Comparison of ENCODE assay signal across 8 cellular contexts in genomic region chr2:10329880-10330699, GRCh38. TPM values are rescaled to one million over a fixed set of nuclear protein-coding genes. Genes with fewer than 3 reads are reported as not detected.
DNase-seq lines count a peak whose midpoint lies in the region; ATAC-seq and TF ChIP-seq lines count a peak whose summit lies in the region.

No MANE protein-coding gene starts in this region.

- TF ChIP-seq POLR2A in transverse colon (IDR thresholded peaks at IDR 0.05): no peak

- in situ Hi-C loops in transverse colon (cut with MboI; ENCODE audit: low pct_ligation_motif_present in 1 of 4, low pct_unique_long_range_greater_than_20kb in 1 of 4, low sequenced_read_pairs in 3 of 4): no loop called here

- peak overlapping the region; percentile 47 to 70 (median 66) for H3K27ac ChIP-seq in transverse colon

- H3K9me3 ChIP-seq in transverse colon: no peaks in the 10 kb centered on the region

- H3K36me3 Mint-ChIP-seq in activated T-helper 1 cell treated with anti-CD3 and anti-CD28 coated beads, Interleukin-12 subunit alpha, Interleukin-12 subunit beta, Interleukin-2, Interleukin-4 antibody, amounts not matched to agents 30 ng/mL and 10 ng/mL and 1 ng/mL, durations not matched to agents 14 hours and 24 hours and 36 hours (ENCODE audit: low read depth): peaks cover 2% of the 10 kb centered on the region

- no peak for TF ChIP-seq CTCF in transverse colon (IDR thresholded peaks at IDR 0.05)

- H3K27me3 ChIP-seq in transverse colon: no peaks in the 10 kb centered on the region

- peak overlapping the region; percentile 86 for H3K4me3 Mint-ChIP-seq in activated T-helper 1 cell treated with anti-CD3 and anti-CD28 coated beads, Interleukin-12 subunit alpha, Interleukin-12 subunit beta, Interleukin-2, Interleukin-4 antibody, amounts not matched to agents 30 ng/mL and 10 ng/mL and 1 ng/mL, durations not matched to agents 14 hours and 24 hours and 36 hours

- H3K4me1 Mint-ChIP-seq in activated T-helper 1 cell treated with anti-CD3 and anti-CD28 coated beads, Interleukin-12 subunit alpha, Interleukin-12 subunit beta, Interleukin-2, Interleukin-4 antibody, amounts not matched to agents 30 ng/mL and 10 ng/mL and 1 ng/mL, durations not matched to agents 14 hours and 24 hours and 36 hours (ENCODE audit: low read depth): peaks cover 67% of the 10 kb centered on the region

- no peaks in the 10 kb centered on the region for H3K27me3 Mint-ChIP-seq in activated T-helper 1 cell treated with anti-CD3 and anti-CD28 coated beads, Interleukin-12 subunit alpha, Interleukin-12 subunit beta, Interleukin-2, Interleukin-4 antibody, amounts not matched to agents 30 ng/mL and 10 ng/mL and 1 ng/mL, durations not matched to agents 14 hours and 24 hours and 36 hours (ENCODE audit: insufficient read depth)

- H3K27ac Mint-ChIP-seq in activated T-helper 1 cell treated with anti-CD3 and anti-CD28 coated beads, Interleukin-12 subunit alpha, Interleukin-12 subunit beta, Interleukin-2, Interleukin-4 antibody, amounts not matched to agents 30 ng/mL and 10 ng/mL and 1 ng/mL, durations not matched to agents 14 hours and 24 hours and 36 hours: peak overlapping the region; percentile 95

- H3K36me3 ChIP-seq in transverse colon: peaks cover 0 to 2% (median 0%) of the 10 kb centered on the region in 4 donors

- no peak for TF ChIP-seq EP300 in transverse colon (IDR thresholded peaks at IDR 0.05; ENCODE audit: low read depth)

- intact Hi-C loops in activated T-helper 1 cell treated with anti-CD3 and anti-CD28 coated beads, Interleukin-12 subunit alpha, Interleukin-12 subunit beta, Interleukin-2, Interleukin-4 antibody, amounts not matched to agents 30 ng/mL and 10 ng/mL and 1 ng/mL, durations not matched to agents 14 hours and 24 hours and 36 hours (cut with micrococcal nuclease): loop anchor here (2.0 kb wide), 2 partner anchors 119 to 205 kb away; partner anchors contain the start of gene ODC1
- intact Hi-C loops in left colon (cut with DNase I, micrococcal nuclease) (no loop called here), transverse colon (cut with DNase I; ENCODE audit: low total_unique reads) (no loop called here)

- WGBS in transverse colon (ENCODE audit: low coverage in 1 of 2), 2 donors: 63 to 79% methylated on average over 6 to 21 of the region's 21 CpGs

- peak; percentile 39 for DNase-seq in activated gamma-delta T cell treated with Interleukin-2 at 50 U/mL for 16 hours
- no peak for DNase-seq in activated gamma-delta T cell (lab: John Stamatoyannopoulos, UW)
- DNase-seq in activated T-helper 1 cell treated with anti-CD3 and anti-CD28 coated beads, Interleukin-12 subunit alpha, Interleukin-12 subunit beta, Interleukin-2, Interleukin-4 antibody, amounts not matched to agents 30 ng/mL and 10 ng/mL and 1 ng/mL, durations not matched to agents 14 hours and 24 hours and 36 hours (ENCODE audit: low spot score): peak; percentile 11
- peak in 1 of 2 donors; percentile 20 for DNase-seq in left colon
- no peak for DNase-seq in transverse colon
- DNase-seq in NCI-H2029 treated with DMSO at 0.1 percent for 48 hours (lab: John Stamatoyannopoulos, UW): no peak
- DNase-seq in activated CD4-positive, CD25-positive, alpha-beta regulatory T cell (lab: John Stamatoyannopoulos, UW): no peak

- peak; percentile 9 for ATAC-seq in left colon
- no peak for ATAC-seq in HG03354 (IDR thresholded peaks at IDR 0.05; ENCODE audit: poor library complexity, severe bottlenecking, unreplicated experiment)

- peaks cover 5% of the 10 kb centered on the region for H3K9me3 Mint-ChIP-seq in activated T-helper 1 cell treated with anti-CD3 and anti-CD28 coated beads, Interleukin-12 subunit alpha, Interleukin-12 subunit beta, Interleukin-2, Interleukin-4 antibody, amounts not matched to agents 30 ng/mL and 10 ng/mL and 1 ng/mL, durations not matched to agents 14 hours and 24 hours and 36 hours

- peaks cover 33 to 68% (median 63%) of the 10 kb centered on the region in 4 donors for H3K4me1 ChIP-seq in transverse colon

- peak overlapping the region in 1 of 4 donors; percentile 32 for H3K4me3 ChIP-seq in transverse colon

RNA-seq across cellular contexts. Expression of gene HPCAL1, which starts 27.4 kb away (rescaled TPM):
- 59.6 and 62.4 TPM in 2 replicates for total RNA-seq in activated T-helper 1 cell treated with anti-CD3 and anti-CD28 coated beads, Interleukin-12 subunit alpha, Interleukin-12 subunit beta, Interleukin-2, Interleukin-4 antibody, amounts not matched to agents 30 ng/mL and 10 ng/mL and 1 ng/mL, durations not matched to agents 14 hours and 24 hours and 36 hours
- total RNA-seq in left colon (10 to 100 TPM; 73.1 to 85.7 TPM), transverse colon (100 to 1,000 TPM in 3 of 4 donors, 10 to 100 TPM in 1; 88.9 to 221 (median 129) TPM)

Comparison
In these comparisons a context has a peak if more than half of its experiments do, and no peak if none do; other contexts are left out.
1. DNase-seq: peak in activated gamma-delta T cell treated with Interleukin-2 at 50 U/mL for 16 hours (single experiment) and activated T-helper 1 cell treated with anti-CD3 and anti-CD28 coated beads, Interleukin-12 subunit alpha, Interleukin-12 subunit beta, Interleukin-2, Interleukin-4 antibody, amounts not matched to agents 30 ng/mL and 10 ng/mL and 1 ng/mL, durations not matched to agents 14 hours and 24 hours and 36 hours (single experiment); none in activated gamma-delta T cell (single experiment), transverse colon (single experiment), NCI-H2029 treated with DMSO at 0.1 percent for 48 hours (single experiment) and activated CD4-positive, CD25-positive, alpha-beta regulatory T cell (0 of 4).